Comparison of ENCODE assay signal across 10 cellular contexts in genomic region chr10:30000802-30001571, GRCh38. TPM values are rescaled to one million over a fixed set of nuclear protein-coding genes. Genes with fewer than 3 reads are reported as not detected.
DNase-seq lines count a peak whose midpoint lies in the region; ATAC-seq and TF ChIP-seq lines count a peak whose summit lies in the region.
"Had no signal": no experiment of that assay in that cellular context is flagged by ENCODE, and none has a peak within 500 bp of the region (broad histone marks: within the 10 kb centered on the region; RNA-seq: fewer than 3 reads in every experiment).

No MANE protein-coding gene starts in this region.

- H3K27ac ChIP-seq in hepatocyte: peak overlapping the region; percentile 2
- peak overlapping the region; percentile 89 to 98 (median 92) for H3K27ac ChIP-seq in gastrocnemius medialis
- no peak overlapping the region for H3K27ac ChIP-seq in neuronal stem cell (replicated peaks; ENCODE audit: low read length)
- H3K27ac ChIP-seq: neutrophil had no signal

- no peak overlapping the region for H3K18ac ChIP-seq in neuronal stem cell (ENCODE audit: low read length)

- H4K8ac ChIP-seq in neuronal stem cell (ENCODE audit: low read depth, low read length): no peak overlapping the region

- peaks cover 9% of the 10 kb centered on the region for H3K4me1 ChIP-seq in hepatocyte (ENCODE audit: insufficient read depth)
- peaks cover 53 to 54% of the 10 kb centered on the region in 2 donors for H3K4me1 ChIP-seq in gastrocnemius medialis
- H3K4me1 ChIP-seq in neuronal stem cell (ENCODE audit: control insufficient read depth in 2 of 2, insufficient read depth in 1 of 2, low read depth in 1 of 2, low read length in 2 of 2): peaks cover 0 to 2% of the 10 kb centered on the region in 2 donors

- 72% methylated on average over 12 of the region's 12 CpGs for WGBS in hepatocyte (ENCODE audit: low lambda C conversion rate, missing lambda C conversion rate)
- no CpG with 5 or more reads among the region's 12 CpGs for WGBS in neuronal stem cell (ENCODE audit: extremely low coverage in 2 of 2, insufficient read length in 2 of 2, insufficient replicate concordance in 1 of 2), 2 donors

- peak; percentile 26 to 71 for TF ChIP-seq POLR2A in gastrocnemius medialis (IDR thresholded peaks at IDR 0.05)

- H3K9me3 ChIP-seq in hepatocyte (ENCODE audit: low read depth): no peaks in the 10 kb centered on the region
- no peaks in the 10 kb centered on the region for H3K9me3 ChIP-seq in gastrocnemius medialis
- H3K9me3 ChIP-seq in neuronal stem cell (replicated peaks in 1 of 2; ENCODE audit: control insufficient read depth in 2 of 2, insufficient read depth in 1 of 2, low read depth in 1 of 2, low read length in 2 of 2): no peaks in the 10 kb centered on the region
- H3K9me3 ChIP-seq: neutrophil had no signal

- TF ChIP-seq CTCF in hepatocyte (IDR thresholded peaks at IDR 0.05; ENCODE audit: poor library complexity) (no peak), gastrocnemius medialis (IDR thresholded peaks at IDR 0.05 in 4 of 5, conservative IDR thresholded peaks at IDR 0.05 in 1 of 5) (no peak), GM13976 (IDR thresholded peaks at IDR 0.05; ENCODE audit: borderline replicate concordance, control extremely low read depth, extremely low read depth, insufficient read depth, missing control alignments) (no peak)

- H3K79me1 ChIP-seq in neuronal stem cell (ENCODE audit: low read depth, low read length): no peaks in the 10 kb centered on the region

- no peaks in the 10 kb centered on the region for H3K9me2 ChIP-seq in hepatocyte (replicated peaks; ENCODE audit: insufficient read depth)

- in situ Hi-C loops in gastrocnemius medialis (cut with MboI; ENCODE audit: low sequenced_read_pairs in 4 of 4) (loop anchor here in 2 of 4 donors (5.0 to 25.0 kb wide), 3 partner anchors 139 to 236 kb away; no protein-coding TSS in a partner anchor), GM13976 (cut with MboI; ENCODE audit: low sequenced_read_pairs, unreplicated experiment) (loop anchor here (25.0 kb wide), 1 partner anchor 236 kb away; no protein-coding TSS in a partner anchor)

- no peak overlapping the region for H2AK5ac ChIP-seq in neuronal stem cell (ENCODE audit: low read depth, low read length)

- H3K9ac ChIP-seq in neuronal stem cell (ENCODE audit: low read depth, low read length, poor library complexity): no peak overlapping the region

- H2AFZ ChIP-seq in hepatocyte (no peak overlapping the region), neuronal stem cell (ENCODE audit: low read length) (no peak overlapping the region)

- DNase-seq in EL: peak; percentile 66
- peak; percentile 96 for DNase-seq in astrocyte of the hippocampus (ENCODE audit: low read depth, low spot score)
- DNase-seq in hepatocyte (ENCODE audit: low spot score): peak; percentile 70
- peak; percentile 73 to 85 for DNase-seq in gastrocnemius medialis
- DNase-seq in neuronal stem cell (ENCODE audit: low spot score): no peak
- no peak for DNase-seq in globus pallidus (ENCODE audit: low spot score)
- no peak for DNase-seq in GM13976 (ENCODE audit: low spot score)
- no peak for DNase-seq in activated CD4-positive, CD25-positive, alpha-beta regulatory T cell treated with anti-CD3 and anti-CD28 coated beads, Interleukin-2, amount 50 U/mL, for 72 hours
- DNase-seq: NCI-H774 had no signal

- H3K23ac ChIP-seq in neuronal stem cell (ENCODE audit: low read depth, low read length, poor library complexity): no peak overlapping the region

- H2BK120ac ChIP-seq in neuronal stem cell (ENCODE audit: low read depth, low read length): no peak overlapping the region

- H2BK12ac ChIP-seq in neuronal stem cell (ENCODE audit: low read length): no peak overlapping the region

- no peak overlapping the region for H3K4me3 ChIP-seq in hepatocyte
- H3K4me3 ChIP-seq in gastrocnemius medialis: peak overlapping the region; percentile 15 to 40 (median 29)
- H3K4me3 ChIP-seq in neuronal stem cell (ENCODE audit: low read length in 2 of 2): no peak overlapping the region

- H3K79me2 ChIP-seq in hepatocyte: no peaks in the 10 kb centered on the region

- H3K4me2 ChIP-seq in hepatocyte (peak overlapping the region; percentile 24), neuronal stem cell (ENCODE audit: insufficient read depth, low read length, poor library complexity, severe bottlenecking) (no peak overlapping the region)

- no peak overlapping the region for H4K91ac ChIP-seq in neuronal stem cell (ENCODE audit: low read depth, low read length, poor library complexity)

- peak; percentile 73 to 81 for ATAC-seq in gastrocnemius medialis

- H3K4ac ChIP-seq in neuronal stem cell (ENCODE audit: low read length): no peak overlapping the region

- no peak overlapping the region for H2BK15ac ChIP-seq in neuronal stem cell (ENCODE audit: low read length)

- no peaks in the 10 kb centered on the region for H4K20me1 ChIP-seq in hepatocyte (ENCODE audit: insufficient read depth, poor library complexity, severe bottlenecking)

- H3K14ac ChIP-seq in neuronal stem cell (ENCODE audit: low read length): no peak overlapping the region

- no peaks in the 10 kb centered on the region for H3K27me3 ChIP-seq in hepatocyte
- H3K27me3 ChIP-seq in gastrocnemius medialis: no peaks in the 10 kb centered on the region
- H3K27me3 ChIP-seq in neuronal stem cell (ENCODE audit: control insufficient read depth in 3 of 3, insufficient read depth in 3 of 3, low read depth in 1 of 3, low read length in 3 of 3): no peaks in the 10 kb centered on the region

- intact Hi-C loops in gastrocnemius medialis (cut with DNase I; ENCODE audit: low total_unique reads): loop anchor here (1.0 to 10.0 kb wide), 8 partner anchors 32 to 434 kb away; partner anchors contain the start of gene MAP3K8

- H2BK5ac ChIP-seq in neuronal stem cell (ENCODE audit: low read length): no peak overlapping the region

- no peaks in the 10 kb centered on the region for H3K36me3 ChIP-seq in hepatocyte (replicated peaks; ENCODE audit: insufficient read depth, low read depth)
- no peaks in the 10 kb centered on the region for H3K36me3 ChIP-seq in gastrocnemius medialis
- no peaks in the 10 kb centered on the region for H3K36me3 ChIP-seq in neuronal stem cell (replicated peaks in 1 of 2; ENCODE audit: control insufficient read depth in 2 of 2, insufficient read depth in 2 of 2, low read length in 2 of 2)
- H3K36me3 ChIP-seq: neutrophil had no signal

RNA-seq across cellular contexts. Expression of gene JCAD, which starts 58.4 kb away (rescaled TPM):
- 11.0 and 12.8 TPM in 2 replicates for total RNA-seq in hepatocyte
- polyA plus RNA-seq in hepatocyte: 7.0 and 9.2 TPM in 2 replicates
- total RNA-seq in gastrocnemius medialis: 10 to 100 TPM in 1 of 4 donors, 1 to 10 TPM in 3; 6.0 to 12.1 (median 6.5) TPM
- 1.6 TPM for polyA plus RNA-seq in neuronal stem cell (2013, experiment 1 of 2)
- polyA plus RNA-seq in neuronal stem cell (2013, experiment 2 of 2): 1.6 TPM

Comparison
In these comparisons a context has a peak if more than half of its experiments do, and no peak if none do; other contexts are left out.
1. DNase-seq: peak in EL (single experiment), astrocyte of the hippocampus (single experiment), hepatocyte (single experiment) and gastrocnemius medialis (2 of 2); none in neuronal stem cell (single experiment), globus pallidus (single experiment), GM13976 (single experiment) and activated CD4-positive, CD25-positive, alpha-beta regulatory T cell treated with anti-CD3 and anti-CD28 coated beads, Interleukin-2, amount 50 U/mL, for 72 hours (single experiment).
2. H3K4me3 ChIP-seq: peak in gastrocnemius medialis (4 of 4); none in hepatocyte (single experiment) and neuronal stem cell (0 of 2).